7 cellular contexts compared by ENCODE assay signal in genomic region chr12:58888131-58888783, GRCh38. TPM values are rescaled to one million over a fixed set of nuclear protein-coding genes. Genes with fewer than 3 reads are reported as not detected.
A peak's percentile ranks its signal among the peaks of the same experiment; 100 is the strongest.
DNase-seq lines count a peak whose midpoint lies in the region; TF ChIP-seq lines count a peak whose summit lies in the region.

No MANE protein-coding gene starts in this region.

- no peaks in the 10 kb centered on the region for H3K27me3 ChIP-seq in left ventricle myocardium inferior (ENCODE audit: low read depth)

- H3K4me3 ChIP-seq in left ventricle myocardium inferior: no peak overlapping the region

- TF ChIP-seq CTCF in left ventricle myocardium inferior (IDR thresholded peaks at IDR 0.05; ENCODE audit: borderline replicate concordance): no peak

- peak; percentile 84 for DNase-seq in NCI-H1092 treated with DMSO at 0.1 percent for 48 hours (lab: John Stamatoyannopoulos, UW)
- DNase-seq in amygdala (lab: John Stamatoyannopoulos, UW): peak in 42 of 56 donors; percentile 10 to 72 (median 31)
- DNase-seq in left ventricle myocardium inferior: peak; percentile 46
- DNase-seq in superior temporal gyrus (ENCODE audit: extremely low spot score): peak; percentile 85
- no peak for DNase-seq in HUDEP-2 (lab: John Stamatoyannopoulos, UW; ENCODE audit: unreplicated experiment in 76 of 76)
- no peak for DNase-seq in activated CD4-positive, alpha-beta T cell treated with anti-CD3 and anti-CD28 coated beads, Interleukin-2, amount 50 U/mL, for 1 hour
- no peak for DNase-seq in activated effector memory CD4-positive, alpha-beta T cell treated with Interleukin-2 at 50 U/mL for 16 hours

- intact Hi-C loops in left ventricle myocardium inferior (cut with micrococcal nuclease): no loop called here

- H3K4me1 ChIP-seq in left ventricle myocardium inferior: peaks cover 12% of the 10 kb centered on the region

- peaks cover 60% of the 10 kb centered on the region for H3K36me3 ChIP-seq in left ventricle myocardium inferior

- H3K9me3 ChIP-seq in left ventricle myocardium inferior (replicated peaks): no peaks in the 10 kb centered on the region

- no peak overlapping the region for H3K27ac ChIP-seq in left ventricle myocardium inferior (replicated peaks)

RNA-seq across cellular contexts. Expression of gene LRIG3, which starts 32.0 kb away (rescaled TPM):
- 4.5 TPM for total RNA-seq in left ventricle myocardium inferior

Comparison
In these comparisons a context has a peak if more than half of its experiments do, and no peak if none do; other contexts are left out.
1. DNase-seq: peak in NCI-H1092 treated with DMSO at 0.1 percent for 48 hours (single experiment), amygdala (42 of 56), left ventricle myocardium inferior (single experiment) and superior temporal gyrus (single experiment); none in HUDEP-2 (0 of 76), activated CD4-positive, alpha-beta T cell treated with anti-CD3 and anti-CD28 coated beads, Interleukin-2, amount 50 U/mL, for 1 hour (single experiment) and activated effector memory CD4-positive, alpha-beta T cell treated with Interleukin-2 at 50 U/mL for 16 hours (single experiment).